In the genomic region with DNA sequence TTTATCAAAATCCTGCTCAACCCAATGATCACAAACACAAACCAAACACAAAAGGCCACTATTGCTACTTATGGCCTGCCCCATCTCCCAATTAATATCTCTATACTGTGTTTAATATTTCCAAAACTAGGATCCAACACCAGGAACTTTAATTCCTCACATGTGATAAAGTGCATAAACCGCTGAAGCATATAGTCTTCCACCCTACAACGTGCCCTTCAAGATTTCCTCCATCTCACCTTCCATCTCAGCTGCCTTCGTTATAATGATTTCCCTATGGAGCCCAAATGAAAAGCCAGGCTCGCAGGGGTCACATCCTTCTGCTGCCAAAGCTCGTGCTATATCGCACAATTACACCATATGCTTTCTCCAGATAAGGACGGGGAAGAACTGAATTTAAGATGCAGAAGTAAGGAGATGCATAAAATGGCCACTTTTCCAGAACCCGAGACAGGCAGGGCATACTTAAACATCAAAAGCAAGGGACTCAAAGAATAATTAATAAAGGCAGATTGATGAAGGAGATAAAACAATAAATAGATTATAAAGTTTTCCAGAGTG, we compare ENCODE assay signal across 9 cellular contexts. TPM values are rescaled to one million over a fixed set of nuclear protein-coding genes. Genes with fewer than 3 reads are reported as not detected.
A peak's percentile ranks its signal among the peaks of the same experiment; 100 is the strongest.
DNase-seq lines count a peak whose midpoint lies in the region; ATAC-seq and TF ChIP-seq lines count a peak whose summit lies in the region.
"Had no signal": no experiment of that assay in that cellular context is flagged by ENCODE, and none has a peak within 500 bp of the region (broad histone marks: within the 10 kb centered on the region; RNA-seq: fewer than 3 reads in every experiment).

No MANE protein-coding gene starts in this region.

- H3K27ac ChIP-seq in heart left ventricle (peak overlapping the region in 8 of 12 donors; percentile 75 to 94 (median 88)), VCaP (peak overlapping the region; percentile 90), upper lobe of left lung (peak overlapping the region in 3 of 4 donors; percentile 11 to 89 (median 88))

- H3K27me3 ChIP-seq in heart left ventricle (peaks cover 0 to 37% (median 0%) of the 10 kb centered on the region in 9 donors), upper lobe of left lung (peaks cover 0 to 20% (median 5%) of the 10 kb centered on the region in 4 donors)

- peak overlapping the region in 9 of 12 donors; percentile 58 to 97 (median 88) for H3K4me3 ChIP-seq in heart left ventricle
- H3K4me3 ChIP-seq in iPS-18c (ENCODE audit: insufficient read depth, low read depth, low read length), result peak overlapping the region; percentile 45
- peak overlapping the region in 3 of 4 donors; percentile 69 to 90 (median 72) for H3K4me3 ChIP-seq in upper lobe of left lung

- TF ChIP-seq CTCF in heart left ventricle (IDR thresholded peaks at IDR 0.05), result no peak
- TF ChIP-seq CTCF in VCaP (conservative IDR thresholded peaks at IDR 0.05), result no peak
- no peak for TF ChIP-seq CTCF in upper lobe of left lung (IDR thresholded peaks at IDR 0.05)

- H3K36me3 ChIP-seq in heart left ventricle (no peaks in the 10 kb centered on the region), upper lobe of left lung (no peaks in the 10 kb centered on the region)

- H3K4me1 ChIP-seq in heart left ventricle (peaks cover 0 to 36% (median 13%) of the 10 kb centered on the region in 12 donors), upper lobe of left lung (peaks cover 12 to 25% (median 16%) of the 10 kb centered on the region in 4 donors)

- TF ChIP-seq POLR2A in heart left ventricle (IDR thresholded peaks at IDR 0.05) (no peak), upper lobe of left lung (IDR thresholded peaks at IDR 0.05) (no peak)

- no peaks in the 10 kb centered on the region for H3K9me3 ChIP-seq in heart left ventricle
- no peaks in the 10 kb centered on the region for H3K9me3 ChIP-seq in iPS-18c (ENCODE audit: control insufficient read depth, insufficient read depth, low read length)
- H3K9me3 ChIP-seq in upper lobe of left lung, result no peaks in the 10 kb centered on the region

- 34 to 46% (median 43%) methylated on average over 8 of the region's 8 CpGs for WGBS in heart left ventricle, 4 donors
- 50 to 64% methylated on average over 8 of the region's 8 CpGs for WGBS in upper lobe of left lung, 2 donors

- TF ChIP-seq EP300 in upper lobe of left lung (IDR thresholded peaks at IDR 0.05), result no peak

- DNase-seq in heart left ventricle (no peak), Right ventricle myocardium inferior (ENCODE audit: missing footprints) (no peak), upper lobe of left lung (no peak), HuH-7 (ENCODE audit: low spot score) (no peak), germinal center (ENCODE audit: low spot score) (no peak), iPS-NIHi7 (ENCODE audit: extremely low spot score) (no peak)
- DNase-seq: effector CD4-positive, alpha-beta T cell had no signal

- intact Hi-C loops in heart left ventricle (cut with DNase I), result loop anchor here in 2 of 10 donors (2.0 kb wide), 2 partner anchors 14 to 18 kb away; no protein-coding TSS in a partner anchor
- intact Hi-C loops in Right ventricle myocardium inferior (cut with DNase I), result no loop called here

- ATAC-seq in heart left ventricle (no peak), Right ventricle myocardium inferior (no peak), upper lobe of left lung (ENCODE audit: low FRiP score in 2 of 2) (no peak)

RNA-seq across cellular contexts. Expression of a gene that starts 1.8 kb away (rescaled TPM):
- 10 to 100 TPM; 29.0 to 62.1 (median 40.8) TPM for total RNA-seq in heart left ventricle
- 10 to 100 TPM; 10.6 to 25.8 TPM for polyA plus RNA-seq in heart left ventricle
- total RNA-seq in Right ventricle myocardium inferior, result 29.1 TPM
- total RNA-seq in upper lobe of left lung, result 100 to 1,000 TPM in 3 of 6 donors, 10 to 100 TPM in 3; 73.3 to 246 (median 99.6) TPM
